39 cellular contexts compared by ENCODE assay signal in the genomic region with DNA sequence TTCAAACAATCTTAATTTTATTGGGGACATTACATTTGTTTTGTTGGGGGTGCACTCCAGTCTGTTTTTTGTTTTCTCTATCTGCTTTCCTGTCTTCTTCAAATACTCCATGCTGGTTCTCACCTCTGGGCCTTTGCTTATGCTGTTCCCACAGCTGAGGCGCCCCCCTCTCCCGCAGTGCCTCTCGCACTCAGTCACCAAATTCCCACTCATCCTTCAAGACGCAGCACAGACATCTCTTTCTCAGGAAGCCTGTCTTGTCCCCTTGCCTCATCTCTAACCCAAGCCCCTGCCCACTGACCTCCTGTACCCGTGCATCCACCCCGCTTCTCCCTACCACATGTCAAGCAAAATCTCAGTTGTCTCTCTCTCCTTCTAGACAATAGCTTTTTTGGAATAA. TPM values are rescaled to one million over a fixed set of nuclear protein-coding genes. Genes with fewer than 3 reads are reported as not detected.
"Had no signal": no experiment of that assay in that cellular context is flagged by ENCODE, and none has a peak within 500 bp of the region (broad histone marks: within the 10 kb centered on the region; RNA-seq: fewer than 3 reads in every experiment).

No MANE protein-coding gene starts in this region.

- H3K36me3 Mint-ChIP-seq: activated CD8-positive, alpha-beta memory T cell treated with anti-CD3 and anti-CD28 coated beads, Interleukin-2, amount 10 ng/mL, durations not matched to agents 7 days and 5 days; activated naive CD4-positive, alpha-beta T cell treated with anti-CD3 and anti-CD28 coated beads, Interleukin-2, amount 50 U/mL, for 72 hours; activated naive CD8-positive, alpha-beta T cell treated with anti-CD3 and anti-CD28 coated beads for 36 hours; WTC11 had no signal

- H3K9me3 Mint-ChIP-seq: activated CD4-positive, alpha-beta memory T cell treated with anti-CD3 and anti-CD28 coated beads, Interleukin-2, amount 10 ng/mL, durations not matched to agents 7 days and 5 days; activated CD4-positive, alpha-beta T cell treated with anti-CD3 and anti-CD28 coated beads, Interleukin-2, amount 10 ng/mL, durations not matched to agents 7 days and 5 days; activated naive CD4-positive, alpha-beta T cell treated with anti-CD3 and anti-CD28 coated beads for 36 hours; activated naive CD4-positive, alpha-beta T cell treated with anti-CD3 and anti-CD28 coated beads, Interleukin-2, amount 50 U/mL, for 72 hours; activated naive CD8-positive, alpha-beta T cell treated with anti-CD3 and anti-CD28 coated beads for 36 hours; activated T-cell treated with anti-CD3 and anti-CD28 coated beads, Interleukin-2, amount 50 U/mL, for 24 hours; activated T-helper 2 cell treated with anti-CD3 and anti-CD28 coated beads, Interferon-gamma antibody, Interleukin-2, Interleukin-4, amounts not matched to agents 10 μg/mL and 5 μg/mL and 100 μg/mL, durations not matched to agents 14 hours and 24 hours and 36 hours; central memory CD8-positive, alpha-beta T cell; T-helper 1 cell treated with Interleukin-12 subunit alpha and Interleukin-12 subunit beta and Interleukin-4 antibody, amounts not matched to agents 30 μg/mL and 1 μg/mL, for 36 hours; T-helper 2 cell treated with Interferon-gamma antibody and Interleukin-4, amounts not matched to agents 5 μg/mL and 100 μg/mL, for 36 hours; WTC11 had no signal

- H3K4me1 Mint-ChIP-seq: activated CD4-positive, alpha-beta memory T cell treated with anti-CD3 and anti-CD28 coated beads, Interleukin-2, amount 10 ng/mL, durations not matched to agents 7 days and 5 days; activated CD4-positive, alpha-beta T cell treated with anti-CD3 and anti-CD28 coated beads for 36 hours; activated CD4-positive, alpha-beta T cell treated with anti-CD3 and anti-CD28 coated beads, Interleukin-2, amount 10 ng/mL, durations not matched to agents 7 days and 5 days; activated CD8-positive, alpha-beta memory T cell treated with anti-CD3 and anti-CD28 coated beads, Interleukin-2, amount 10 ng/mL, durations not matched to agents 7 days and 5 days; activated naive CD8-positive, alpha-beta T cell treated with anti-CD3 and anti-CD28 coated beads for 36 hours; central memory CD8-positive, alpha-beta T cell; WTC11 had no signal

- H3K27me3 ChIP-seq: adrenal gland, body of pancreas, brain microvascular endothelial cell, cardiac muscle cell had no signal

- ATAC-seq: activated CD4-positive, alpha-beta T cell treated with anti-CD3 and anti-CD28 coated beads for 36 hours; activated CD4-positive, CD25-positive, alpha-beta regulatory T cell treated with anti-CD3 and anti-CD28 coated beads, Interleukin-2, amount 50 U/mL, for 24 hours; activated CD8-positive, alpha-beta memory T cell treated with anti-CD3 and anti-CD28 coated beads, Interleukin-2, amount 10 ng/mL, durations not matched to agents 7 days and 5 days; activated CD8-positive, alpha-beta T cell treated with anti-CD3 and anti-CD28 coated beads, Interleukin-2, amount 10 ng/mL, durations not matched to agents 7 days and 5 days; activated naive CD4-positive, alpha-beta T cell treated with anti-CD3 and anti-CD28 coated beads, Interleukin-2, amount 50 U/mL, for 72 hours; body of pancreas; WTC11 had no signal

- DNase-seq: activated CD4-positive, alpha-beta memory T cell treated with anti-CD3 and anti-CD28 coated beads, Interleukin-2, amount 10 ng/mL, durations not matched to agents 7 days and 5 days; activated CD4-positive, alpha-beta T cell treated with anti-CD3 and anti-CD28 coated beads for 1 hour; activated CD4-positive, alpha-beta T cell treated with anti-CD3 and anti-CD28 coated beads for 36 hours; activated CD4-positive, alpha-beta T cell treated with anti-CD3 and anti-CD28 coated beads for 48 hours; activated CD4-positive, alpha-beta T cell treated with anti-CD3 and anti-CD28 coated beads, Interleukin-2, amount 10 ng/mL, durations not matched to agents 7 days and 5 days; activated CD4-positive, alpha-beta T cell treated with anti-CD3 and anti-CD28 coated beads, Interleukin-2, amount 50 U/mL, for 48 hours; activated CD4-positive, CD25-positive, alpha-beta regulatory T cell; activated CD8-positive, alpha-beta memory T cell treated with anti-CD3 and anti-CD28 coated beads for 24 hours; activated CD8-positive, alpha-beta memory T cell treated with anti-CD3 and anti-CD28 coated beads, Interleukin-2, amount 10 ng/mL, durations not matched to agents 7 days and 5 days; activated CD8-positive, alpha-beta memory T cell treated with anti-CD3 and anti-CD28 coated beads, Interleukin-2, amount 50 U/mL, for 48 hours; activated CD8-positive, alpha-beta T cell treated with anti-CD3 and anti-CD28 coated beads, Interleukin-2, amount 10 ng/mL, durations not matched to agents 7 days and 5 days; activated effector memory CD4-positive, alpha-beta T cell treated with Interleukin-2 at 50 U/mL for 16 hours; activated gamma-delta T cell; activated naive CD4-positive, alpha-beta T cell; activated naive CD4-positive, alpha-beta T cell treated with anti-CD3 and anti-CD28 coated beads for 36 hours; activated naive CD4-positive, alpha-beta T cell treated with anti-CD3 and anti-CD28 coated beads, Interleukin-2, amount 50 U/mL, for 16 hours; activated naive CD8-positive, alpha-beta T cell treated with anti-CD3 and anti-CD28 coated beads for 36 hours; activated T-cell treated with anti-CD3 and anti-CD28 coated beads, Interleukin-2, amount 50 U/mL, for 24 hours; activated T-cell treated with anti-CD3 and anti-CD28 coated beads, Interleukin-2, amount 50 U/mL, for 48 hours; adrenal gland; amniotic stem cell; aorta; body of pancreas; brain microvascular endothelial cell; caudate nucleus; cerebellar nuclear complex; T-helper 1 cell; T-helper 2 cell; T-helper 9 cell had no signal

- H3K36me3 ChIP-seq: adrenal gland, brain microvascular endothelial cell, cardiac muscle cell had no signal

- H3K4me3 Mint-ChIP-seq: activated CD4-positive, alpha-beta memory T cell treated with anti-CD3 and anti-CD28 coated beads, Interleukin-2, amount 10 ng/mL, durations not matched to agents 7 days and 5 days; activated CD4-positive, alpha-beta T cell treated with anti-CD3 and anti-CD28 coated beads for 36 hours; activated CD4-positive, alpha-beta T cell treated with anti-CD3 and anti-CD28 coated beads, Interleukin-2, amount 10 ng/mL, durations not matched to agents 7 days and 5 days; activated CD8-positive, alpha-beta memory T cell treated with anti-CD3 and anti-CD28 coated beads, Interleukin-2, amount 10 ng/mL, durations not matched to agents 7 days and 5 days; activated CD8-positive, alpha-beta T cell treated with anti-CD3 and anti-CD28 coated beads, Interleukin-2, amount 10 ng/mL, durations not matched to agents 7 days and 5 days; activated naive CD4-positive, alpha-beta T cell treated with anti-CD3 and anti-CD28 coated beads for 36 hours; activated naive CD8-positive, alpha-beta T cell treated with anti-CD3 and anti-CD28 coated beads for 36 hours; activated T-cell treated with anti-CD3 and anti-CD28 coated beads, Interleukin-2, amount 50 U/mL, for 24 hours; central memory CD8-positive, alpha-beta T cell; T-helper 1 cell treated with Interleukin-12 subunit alpha and Interleukin-12 subunit beta and Interleukin-4 antibody, amounts not matched to agents 30 μg/mL and 1 μg/mL, for 36 hours; T-helper 2 cell treated with Interferon-gamma antibody and Interleukin-4, amounts not matched to agents 5 μg/mL and 100 μg/mL, for 36 hours; WTC11 had no signal

- H3K27ac Mint-ChIP-seq: activated CD4-positive, alpha-beta memory T cell treated with anti-CD3 and anti-CD28 coated beads, Interleukin-2, amount 10 ng/mL, durations not matched to agents 7 days and 5 days; activated CD4-positive, alpha-beta T cell treated with anti-CD3 and anti-CD28 coated beads for 36 hours; activated CD4-positive, alpha-beta T cell treated with anti-CD3 and anti-CD28 coated beads, Interleukin-2, amount 10 ng/mL, durations not matched to agents 7 days and 5 days; activated CD8-positive, alpha-beta memory T cell treated with anti-CD3 and anti-CD28 coated beads, Interleukin-2, amount 10 ng/mL, durations not matched to agents 7 days and 5 days; activated CD8-positive, alpha-beta T cell treated with anti-CD3 and anti-CD28 coated beads, Interleukin-2, amount 10 ng/mL, durations not matched to agents 7 days and 5 days; activated naive CD4-positive, alpha-beta T cell treated with anti-CD3 and anti-CD28 coated beads for 36 hours; activated naive CD4-positive, alpha-beta T cell treated with anti-CD3 and anti-CD28 coated beads, Interleukin-2, amount 50 U/mL, for 72 hours; activated naive CD8-positive, alpha-beta T cell treated with anti-CD3 and anti-CD28 coated beads for 36 hours; activated T-cell treated with anti-CD3 and anti-CD28 coated beads, Interleukin-2, amount 50 U/mL, for 24 hours; activated T-helper 2 cell treated with anti-CD3 and anti-CD28 coated beads, Interferon-gamma antibody, Interleukin-2, Interleukin-4, amounts not matched to agents 10 μg/mL and 5 μg/mL and 100 μg/mL, durations not matched to agents 14 hours and 24 hours and 36 hours; T-helper 1 cell treated with Interleukin-12 subunit alpha and Interleukin-12 subunit beta and Interleukin-4 antibody, amounts not matched to agents 30 μg/mL and 1 μg/mL, for 36 hours; T-helper 2 cell treated with Interferon-gamma antibody and Interleukin-4, amounts not matched to agents 5 μg/mL and 100 μg/mL, for 36 hours; WTC11 had no signal

- H3K4me1 ChIP-seq: adrenal gland had no signal

- H3K27ac ChIP-seq: adrenal gland, body of pancreas, brain microvascular endothelial cell, cardiac muscle cell, VCaP had no signal

- H3K9me3 ChIP-seq: adrenal gland, body of pancreas had no signal

- H3K4me3 ChIP-seq: adrenal gland, body of pancreas, cardiac muscle cell had no signal

RNA-seq across cellular contexts. Expression of a gene that starts 43.7 kb away (rescaled TPM):
- total RNA-seq: activated CD4-positive, alpha-beta memory T cell treated with anti-CD3 and anti-CD28 coated beads, Interleukin-2, amount 10 ng/mL, durations not matched to agents 7 days and 5 days; activated CD4-positive, alpha-beta T cell treated with anti-CD3 and anti-CD28 coated beads for 36 hours; activated CD4-positive, alpha-beta T cell treated with anti-CD3 and anti-CD28 coated beads, Interleukin-2, amount 10 ng/mL, durations not matched to agents 7 days and 5 days; activated CD8-positive, alpha-beta memory T cell treated with anti-CD3 and anti-CD28 coated beads, Interleukin-2, amount 10 ng/mL, durations not matched to agents 7 days and 5 days; activated CD8-positive, alpha-beta T cell treated with anti-CD3 and anti-CD28 coated beads, Interleukin-2, amount 10 ng/mL, durations not matched to agents 7 days and 5 days; activated naive CD4-positive, alpha-beta T cell treated with anti-CD3 and anti-CD28 coated beads for 36 hours; activated naive CD4-positive, alpha-beta T cell treated with anti-CD3 and anti-CD28 coated beads, Interleukin-2, amount 50 U/mL, for 72 hours; activated naive CD8-positive, alpha-beta T cell treated with anti-CD3 and anti-CD28 coated beads for 36 hours; activated T-helper 2 cell treated with anti-CD3 and anti-CD28 coated beads, Interferon-gamma antibody, Interleukin-2, Interleukin-4, amounts not matched to agents 10 μg/mL and 5 μg/mL and 100 μg/mL, durations not matched to agents 14 hours and 24 hours and 36 hours; adrenal gland; aorta; chondrocyte had no signal
- polyA plus RNA-seq: aorta had no signal
